14 cellular contexts compared by ENCODE assay signal in genomic region chr15:59867436-59867835, GRCh38.
DNase-seq lines count a peak whose midpoint lies in the region; TF ChIP-seq lines count a peak whose summit lies in the region.
"Had no signal": no experiment of that assay in that cellular context is flagged by ENCODE, and none has a peak within 500 bp of the region (broad histone marks: within the 10 kb centered on the region; RNA-seq: fewer than 3 reads in every experiment).

No MANE protein-coding gene starts in this region.

- DNase-seq in Ammon's horn (ENCODE audit: low spot score) (peak; percentile 17), Karpas-422 (no peak), NCI-H524 (lab: John Stamatoyannopoulos, UW) (peak; percentile 58 to 86), endodermal cell (peak; percentile 2), T-helper 2 cell (no peak), dedifferentiated amniotic fluid mesenchymal stem cell (ENCODE audit: extremely low spot score) (no peak)
- DNase-seq in NK-92 treated with Interleukin-12 subunit alpha and Interleukin-12 subunit beta, amount 100 ng/mL, for 24 hours (lab: John Stamatoyannopoulos, UW), result no peak
- DNase-seq: CD4-positive, alpha-beta memory T cell; DND-41; GF-D8; HCEC 1CT; IMR-90 had no signal

- no peak overlapping the region for H2AFZ ChIP-seq in Karpas-422 (ENCODE audit: low read length)

- no peaks in the 10 kb centered on the region for H3K79me2 ChIP-seq in Karpas-422 (ENCODE audit: low read length)

- no peak overlapping the region for H3K4me3 Mint-ChIP-seq in endodermal cell
- H3K4me3 Mint-ChIP-seq: CD4-positive, alpha-beta memory T cell had no signal

- no peak overlapping the region for H3K9ac ChIP-seq in Karpas-422 (ENCODE audit: low read length)
- no peak overlapping the region for H3K9ac ChIP-seq in endodermal cell (ENCODE audit: extremely low read depth, low read length, poor library complexity, severe bottlenecking)

- H3K27ac ChIP-seq in Karpas-422 (ENCODE audit: low read length) (no peak overlapping the region), endodermal cell (ENCODE audit: low read depth, low read length) (no peak overlapping the region)
- H3K27ac ChIP-seq: C4-2B had no signal

- 81% methylated on average over 2 of the region's 2 CpGs; no CpG with 5 or more reads in 1 of the 2 experiments for WGBS in endodermal cell (ENCODE audit: insufficient coverage in 1 of 2, insufficient read length in 1 of 2), 2 experiments

- H3K4me3 ChIP-seq in Karpas-422 (ENCODE audit: low read length) (peak overlapping the region; percentile 15; the same call in 1 of the 2 replicates), endodermal cell (ENCODE audit: low read length) (no peak overlapping the region)

- H3K27ac Mint-ChIP-seq in endodermal cell, result no peak overlapping the region
- H3K27ac Mint-ChIP-seq: CD4-positive, alpha-beta memory T cell had no signal

- no peak for TF ChIP-seq CTCF in endodermal cell (conservative IDR thresholded peaks at IDR 0.05)

- peaks cover 19% of the 10 kb centered on the region for H3K4me1 Mint-ChIP-seq in endodermal cell

- H3K9me3 Mint-ChIP-seq in endodermal cell, result no peaks in the 10 kb centered on the region
- H3K9me3 Mint-ChIP-seq: CD4-positive, alpha-beta memory T cell had no signal

- H3K4me2 ChIP-seq in Karpas-422 (ENCODE audit: low read depth, low read length, poor library complexity, severe bottlenecking), result peak overlapping the region; percentile 48

- H3K36me3 ChIP-seq in Karpas-422 (ENCODE audit: insufficient read depth, low read length) (no peaks in the 10 kb centered on the region), endodermal cell (ENCODE audit: control insufficient read depth, insufficient read depth, low read length) (no peaks in the 10 kb centered on the region)
- H3K36me3 ChIP-seq: BE2C had no signal

- H3K9me3 ChIP-seq in Karpas-422 (ENCODE audit: low read length), result no peaks in the 10 kb centered on the region
- no peaks in the 10 kb centered on the region for H3K9me3 ChIP-seq in endodermal cell (ENCODE audit: control insufficient read depth, low read length)
- H3K9me3 ChIP-seq: BE2C had no signal

- H3K4me1 ChIP-seq in Karpas-422 (ENCODE audit: low read length) (peaks cover 18% of the 10 kb centered on the region), endodermal cell (ENCODE audit: control insufficient read depth, insufficient read depth, low read length) (no peaks in the 10 kb centered on the region)

- H3K9me2 ChIP-seq in Karpas-422 (replicated peaks; ENCODE audit: insufficient read depth, low read length), result no peaks in the 10 kb centered on the region

- peaks cover 23% of the 10 kb centered on the region for H3K27me3 Mint-ChIP-seq in endodermal cell (ENCODE audit: insufficient read depth)

- H3K27me3 ChIP-seq in Karpas-422 (ENCODE audit: low read length), result no peaks in the 10 kb centered on the region
- no peaks in the 10 kb centered on the region for H3K27me3 ChIP-seq in endodermal cell (ENCODE audit: control insufficient read depth, insufficient read depth, low read length, poor library complexity, severe bottlenecking)

- H3K36me3 Mint-ChIP-seq in endodermal cell (ENCODE audit: low read depth), result no peaks in the 10 kb centered on the region
- H3K36me3 Mint-ChIP-seq: CD4-positive, alpha-beta memory T cell had no signal

- H4K20me1 ChIP-seq in Karpas-422 (ENCODE audit: insufficient read depth, low read depth, low read length), result no peaks in the 10 kb centered on the region

Comparison
In these comparisons a context has a peak if more than half of its experiments do, and no peak if none do; other contexts are left out.
1. DNase-seq: peak in Ammon's horn (single experiment), NCI-H524 (2 of 2) and endodermal cell (single experiment); none in Karpas-422 (single experiment), T-helper 2 cell (0 of 5), dedifferentiated amniotic fluid mesenchymal stem cell (single experiment) and NK-92 treated with Interleukin-12 subunit alpha and Interleukin-12 subunit beta, amount 100 ng/mL, for 24 hours (single experiment).